ENCODE assay signal across 9 cellular contexts in the genomic region with DNA sequence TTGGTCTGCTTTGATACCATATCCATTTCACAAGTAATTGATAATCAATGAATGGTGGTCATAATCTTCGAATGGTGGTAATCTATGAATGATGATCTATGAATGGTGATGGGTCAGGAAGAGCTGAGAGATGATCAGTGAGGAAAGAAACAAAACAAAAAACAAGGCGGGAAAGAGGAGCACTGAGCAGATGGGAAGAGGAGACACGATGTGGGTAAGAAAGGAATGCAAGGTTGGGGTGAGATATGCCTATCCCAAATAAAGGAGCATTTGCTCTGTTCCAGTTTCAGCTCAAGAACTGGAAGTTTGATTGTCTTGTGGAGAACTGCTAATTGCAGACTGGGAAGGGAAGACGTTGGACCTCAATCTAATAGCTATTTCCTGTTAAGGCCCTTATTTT.
"Had no signal": no experiment of that assay in that cellular context is flagged by ENCODE, and none has a peak within 500 bp of the region (broad histone marks: within the 10 kb centered on the region; RNA-seq: fewer than 3 reads in every experiment).

No MANE protein-coding gene starts in this region.

- H3K27ac ChIP-seq: HL-60 had no signal

- H2AFZ ChIP-seq: GM23338 had no signal

- H3K4me1 Mint-ChIP-seq: GM23338, IgD-negative memory B cell had no signal

- H3K36me3 ChIP-seq: HAP-1 had no signal

- H3K4me1 ChIP-seq: HAP-1 had no signal

- H3K4me3 ChIP-seq: GM23338, HAP-1 had no signal

- ATAC-seq: GM23338, HCT116, HepG2 had no signal

- H3K4me3 Mint-ChIP-seq: GM23338, HFFc6, IgD-negative memory B cell had no signal

- H3K4me2 ChIP-seq: GM23338 had no signal

- DNase-seq: H7, HFFc6, KG1 had no signal

- FAIRE-seq: HepG2 had no signal

- H3K9me3 ChIP-seq: HAP-1 had no signal

- H3K27ac Mint-ChIP-seq: GM23338, HFFc6, IgD-negative memory B cell had no signal
